In the genomic region with DNA sequence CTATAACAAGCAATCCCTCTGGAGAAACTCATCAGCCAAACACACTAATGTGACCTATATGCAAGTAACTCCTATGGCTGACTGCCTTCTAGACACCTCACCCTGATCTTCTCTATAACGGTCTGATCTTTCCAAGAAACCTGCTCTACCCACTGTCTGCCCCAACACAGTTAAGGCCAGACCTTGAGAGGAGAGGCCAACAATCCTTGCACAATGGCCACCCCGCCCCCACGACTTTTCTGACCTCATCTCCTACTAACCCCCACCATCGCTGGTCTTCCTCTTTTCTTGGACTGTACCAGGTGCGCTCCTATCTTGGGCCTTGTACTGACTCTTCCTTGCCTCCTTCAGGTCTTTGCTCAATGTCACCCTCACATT, we compare ENCODE assay signal across 1 cellular context.
A peak's percentile ranks its signal among the peaks of the same experiment; 100 is the strongest.
TF ChIP-seq lines count a peak whose summit lies in the region.

No MANE protein-coding gene starts in this region.

TF ChIP-seq in K562, 482 proteins besides CTCF, POLR2A, EP300 and RAD21 (continued from another document and continues in another):
- TF ChIP-seq, protein P1, sequence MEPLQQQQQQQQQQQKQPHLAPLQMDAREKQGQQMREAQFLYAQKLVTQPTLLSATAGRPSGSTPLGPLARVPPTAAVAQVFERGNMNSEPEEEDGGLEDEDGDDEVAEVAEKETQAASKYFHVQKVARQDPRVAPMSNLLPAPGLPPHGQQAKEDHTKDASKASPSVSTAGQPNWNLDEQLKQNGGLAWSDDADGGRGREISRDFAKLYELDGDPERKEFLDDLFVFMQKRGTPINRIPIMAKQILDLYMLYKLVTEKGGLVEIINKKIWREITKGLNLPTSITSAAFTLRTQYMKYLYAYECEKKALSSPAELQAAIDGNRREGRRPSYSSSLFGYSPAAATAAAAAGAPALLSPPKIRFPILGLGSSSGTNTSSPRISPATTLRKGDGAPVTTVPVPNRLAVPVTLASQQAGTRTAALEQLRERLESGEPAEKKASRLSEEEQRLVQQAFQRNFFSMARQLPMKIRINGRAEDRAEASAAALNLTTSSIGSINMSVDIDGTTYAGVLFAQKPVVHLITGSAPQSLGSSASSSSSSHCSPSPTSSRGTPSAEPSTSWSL (CRISPR knock-in tag; IDR thresholded peaks at IDR 0.05; ENCODE audit: borderline replicate concordance), result no peak
- TF ChIP-seq, protein P2, sequence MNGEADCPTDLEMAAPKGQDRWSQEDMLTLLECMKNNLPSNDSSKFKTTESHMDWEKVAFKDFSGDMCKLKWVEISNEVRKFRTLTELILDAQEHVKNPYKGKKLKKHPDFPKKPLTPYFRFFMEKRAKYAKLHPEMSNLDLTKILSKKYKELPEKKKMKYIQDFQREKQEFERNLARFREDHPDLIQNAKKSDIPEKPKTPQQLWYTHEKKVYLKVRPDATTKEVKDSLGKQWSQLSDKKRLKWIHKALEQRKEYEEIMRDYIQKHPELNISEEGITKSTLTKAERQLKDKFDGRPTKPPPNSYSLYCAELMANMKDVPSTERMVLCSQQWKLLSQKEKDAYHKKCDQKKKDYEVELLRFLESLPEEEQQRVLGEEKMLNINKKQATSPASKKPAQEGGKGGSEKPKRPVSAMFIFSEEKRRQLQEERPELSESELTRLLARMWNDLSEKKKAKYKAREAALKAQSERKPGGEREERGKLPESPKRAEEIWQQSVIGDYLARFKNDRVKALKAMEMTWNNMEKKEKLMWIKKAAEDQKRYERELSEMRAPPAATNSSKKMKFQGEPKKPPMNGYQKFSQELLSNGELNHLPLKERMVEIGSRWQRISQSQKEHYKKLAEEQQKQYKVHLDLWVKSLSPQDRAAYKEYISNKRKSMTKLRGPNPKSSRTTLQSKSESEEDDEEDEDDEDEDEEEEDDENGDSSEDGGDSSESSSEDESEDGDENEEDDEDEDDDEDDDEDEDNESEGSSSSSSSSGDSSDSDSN (IDR thresholded peaks at IDR 0.05; ENCODE audit: borderline replicate concordance in 1 of 2, low read depth in 2 of 2, low read length in 2 of 2), result no peak
- TF ChIP-seq NFIX (CRISPR knock-in tag; IDR thresholded peaks at IDR 0.05; ENCODE audit: low read depth), result no peak
- TF ChIP-seq YY1 (IDR thresholded peaks at IDR 0.05; ENCODE audit: borderline replicate concordance in 1 of 3, control insufficient read depth in 1 of 3, extremely low read depth in 1 of 3, insufficient read depth in 3 of 3, insufficient read length in 1 of 3, insufficient replicate concordance in 2 of 3, low read depth in 1 of 3, low read length in 2 of 3), result no peak
- TF ChIP-seq CREBBP (IDR thresholded peaks at IDR 0.05; ENCODE audit: low read depth, low read length), result peak; percentile 92
- no peak for TF ChIP-seq TCF3 (CRISPR knock-in tag; IDR thresholded peaks at IDR 0.05)
- TF ChIP-seq, protein P3, sequence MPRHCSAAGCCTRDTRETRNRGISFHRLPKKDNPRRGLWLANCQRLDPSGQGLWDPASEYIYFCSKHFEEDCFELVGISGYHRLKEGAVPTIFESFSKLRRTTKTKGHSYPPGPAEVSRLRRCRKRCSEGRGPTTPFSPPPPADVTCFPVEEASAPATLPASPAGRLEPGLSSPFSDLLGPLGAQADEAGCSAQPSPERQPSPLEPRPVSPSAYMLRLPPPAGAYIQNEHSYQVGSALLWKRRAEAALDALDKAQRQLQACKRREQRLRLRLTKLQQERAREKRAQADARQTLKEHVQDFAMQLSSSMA (CRISPR knock-in tag; IDR thresholded peaks at IDR 0.05), result no peak
- TF ChIP-seq THRAP3 (IDR thresholded peaks at IDR 0.05; ENCODE audit: borderline replicate concordance), result no peak
- TF ChIP-seq, protein P4, sequence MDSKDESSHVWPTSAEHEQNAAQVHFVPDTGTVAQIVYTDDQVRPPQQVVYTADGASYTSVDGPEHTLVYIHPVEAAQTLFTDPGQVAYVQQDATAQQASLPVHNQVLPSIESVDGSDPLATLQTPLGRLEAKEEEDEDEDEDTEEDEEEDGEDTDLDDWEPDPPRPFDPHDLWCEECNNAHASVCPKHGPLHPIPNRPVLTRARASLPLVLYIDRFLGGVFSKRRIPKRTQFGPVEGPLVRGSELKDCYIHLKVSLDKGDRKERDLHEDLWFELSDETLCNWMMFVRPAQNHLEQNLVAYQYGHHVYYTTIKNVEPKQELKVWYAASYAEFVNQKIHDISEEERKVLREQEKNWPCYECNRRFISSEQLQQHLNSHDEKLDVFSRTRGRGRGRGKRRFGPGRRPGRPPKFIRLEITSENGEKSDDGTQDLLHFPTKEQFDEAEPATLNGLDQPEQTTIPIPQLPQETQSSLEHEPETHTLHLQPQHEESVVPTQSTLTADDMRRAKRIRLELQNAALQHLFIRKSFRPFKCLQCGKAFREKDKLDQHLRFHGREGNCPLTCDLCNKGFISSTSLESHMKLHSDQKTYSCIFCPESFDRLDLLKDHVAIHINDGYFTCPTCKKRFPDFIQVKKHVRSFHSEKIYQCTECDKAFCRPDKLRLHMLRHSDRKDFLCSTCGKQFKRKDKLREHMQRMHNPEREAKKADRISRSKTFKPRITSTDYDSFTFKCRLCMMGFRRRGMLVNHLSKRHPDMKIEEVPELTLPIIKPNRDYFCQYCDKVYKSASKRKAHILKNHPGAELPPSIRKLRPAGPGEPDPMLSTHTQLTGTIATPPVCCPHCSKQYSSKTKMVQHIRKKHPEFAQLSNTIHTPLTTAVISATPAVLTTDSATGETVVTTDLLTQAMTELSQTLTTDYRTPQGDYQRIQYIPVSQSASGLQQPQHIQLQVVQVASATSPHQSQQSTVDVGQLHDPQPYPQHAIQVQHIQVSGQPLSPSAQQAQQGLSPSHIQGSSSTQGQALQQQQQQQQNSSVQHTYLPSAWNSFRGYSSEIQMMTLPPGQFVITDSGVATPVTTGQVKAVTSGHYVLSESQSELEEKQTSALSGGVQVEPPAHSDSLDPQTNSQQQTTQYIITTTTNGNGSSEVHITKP (IDR thresholded peaks at IDR 0.05; ENCODE audit: partially characterized antibody), result no peak
- TF ChIP-seq ZBTB1 (CRISPR knock-in tag; IDR thresholded peaks at IDR 0.05; ENCODE audit: borderline replicate concordance, low read depth), result no peak
- no peak for TF ChIP-seq RFX7 (CRISPR knock-in tag; IDR thresholded peaks at IDR 0.05)
- no peak for TF ChIP-seq SAFB2 (IDR thresholded peaks at IDR 0.05; ENCODE audit: borderline replicate concordance, low read depth, low read length, severe bottlenecking)
- TF ChIP-seq, protein P5, sequence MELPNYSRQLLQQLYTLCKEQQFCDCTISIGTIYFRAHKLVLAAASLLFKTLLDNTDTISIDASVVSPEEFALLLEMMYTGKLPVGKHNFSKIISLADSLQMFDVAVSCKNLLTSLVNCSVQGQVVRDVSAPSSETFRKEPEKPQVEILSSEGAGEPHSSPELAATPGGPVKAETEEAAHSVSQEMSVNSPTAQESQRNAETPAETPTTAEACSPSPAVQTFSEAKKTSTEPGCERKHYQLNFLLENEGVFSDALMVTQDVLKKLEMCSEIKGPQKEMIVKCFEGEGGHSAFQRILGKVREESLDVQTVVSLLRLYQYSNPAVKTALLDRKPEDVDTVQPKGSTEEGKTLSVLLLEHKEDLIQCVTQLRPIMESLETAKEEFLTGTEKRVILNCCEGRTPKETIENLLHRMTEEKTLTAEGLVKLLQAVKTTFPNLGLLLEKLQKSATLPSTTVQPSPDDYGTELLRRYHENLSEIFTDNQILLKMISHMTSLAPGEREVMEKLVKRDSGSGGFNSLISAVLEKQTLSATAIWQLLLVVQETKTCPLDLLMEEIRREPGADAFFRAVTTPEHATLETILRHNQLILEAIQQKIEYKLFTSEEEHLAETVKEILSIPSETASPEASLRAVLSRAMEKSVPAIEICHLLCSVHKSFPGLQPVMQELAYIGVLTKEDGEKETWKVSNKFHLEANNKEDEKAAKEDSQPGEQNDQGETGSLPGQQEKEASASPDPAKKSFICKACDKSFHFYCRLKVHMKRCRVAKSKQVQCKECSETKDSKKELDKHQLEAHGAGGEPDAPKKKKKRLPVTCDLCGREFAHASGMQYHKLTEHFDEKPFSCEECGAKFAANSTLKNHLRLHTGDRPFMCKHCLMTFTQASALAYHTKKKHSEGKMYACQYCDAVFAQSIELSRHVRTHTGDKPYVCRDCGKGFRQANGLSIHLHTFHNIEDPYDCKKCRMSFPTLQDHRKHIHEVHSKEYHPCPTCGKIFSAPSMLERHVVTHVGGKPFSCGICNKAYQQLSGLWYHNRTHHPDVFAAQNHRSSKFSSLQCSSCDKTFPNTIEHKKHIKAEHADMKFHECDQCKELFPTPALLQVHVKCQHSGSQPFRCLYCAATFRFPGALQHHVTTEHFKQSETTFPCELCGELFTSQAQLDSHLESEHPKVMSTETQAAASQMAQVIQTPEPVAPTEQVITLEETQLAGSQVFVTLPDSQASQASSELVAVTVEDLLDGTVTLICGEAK (IDR thresholded peaks at IDR 0.05), result peak; percentile 66; the same call in 1 of the 2 replicates
- TF ChIP-seq, protein P5 (CRISPR knock-in tag; IDR thresholded peaks at IDR 0.05), result no peak
- TF ChIP-seq FOSL1 (tag; conservative IDR thresholded peaks at IDR 0.05), result peak; percentile 59
- TF ChIP-seq, protein P6, sequence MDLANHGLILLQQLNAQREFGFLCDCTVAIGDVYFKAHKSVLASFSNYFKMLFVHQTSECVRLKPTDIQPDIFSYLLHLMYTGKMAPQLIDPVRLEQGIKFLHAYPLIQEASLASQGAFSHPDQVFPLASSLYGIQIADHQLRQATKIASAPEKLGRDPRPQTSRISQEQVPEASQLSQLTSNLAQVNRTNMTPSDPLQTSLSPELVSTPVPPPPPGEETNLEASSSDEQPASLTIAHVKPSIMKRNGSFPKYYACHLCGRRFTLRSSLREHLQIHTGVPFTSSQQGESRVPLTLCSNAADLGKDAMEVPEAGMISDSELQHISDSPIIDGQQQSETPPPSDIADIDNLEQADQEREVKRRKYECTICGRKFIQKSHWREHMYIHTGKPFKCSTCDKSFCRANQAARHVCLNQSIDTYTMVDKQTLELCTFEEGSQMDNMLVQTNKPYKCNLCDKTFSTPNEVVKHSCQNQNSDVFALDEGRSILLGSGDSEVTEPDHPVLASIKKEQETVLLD (IDR thresholded peaks at IDR 0.05), result no peak
- no peak for TF ChIP-seq ZNF699 (CRISPR knock-in tag; IDR thresholded peaks at IDR 0.05; ENCODE audit: insufficient replicate concordance)
- TF ChIP-seq ZBTB8A (IDR thresholded peaks at IDR 0.05; ENCODE audit: partially characterized antibody), result no peak
- TF ChIP-seq, protein P7, sequence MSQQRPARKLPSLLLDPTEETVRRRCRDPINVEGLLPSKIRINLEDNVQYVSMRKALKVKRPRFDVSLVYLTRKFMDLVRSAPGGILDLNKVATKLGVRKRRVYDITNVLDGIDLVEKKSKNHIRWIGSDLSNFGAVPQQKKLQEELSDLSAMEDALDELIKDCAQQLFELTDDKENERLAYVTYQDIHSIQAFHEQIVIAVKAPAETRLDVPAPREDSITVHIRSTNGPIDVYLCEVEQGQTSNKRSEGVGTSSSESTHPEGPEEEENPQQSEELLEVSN (IDR thresholded peaks at IDR 0.05; ENCODE audit: borderline replicate concordance in 1 of 2, extremely low read depth in 1 of 2, insufficient read depth in 1 of 2, insufficient read length in 1 of 2, low read depth in 1 of 2, low read length in 1 of 2, poor library complexity in 1 of 2, severe bottlenecking in 1 of 2), result no peak
- 0 out of 2 replicates have a peak, but pooled peaks have one; percentile 58 for TF ChIP-seq MIER1 (IDR thresholded peaks at IDR 0.05; ENCODE audit: low read depth)
- TF ChIP-seq, protein P8, sequence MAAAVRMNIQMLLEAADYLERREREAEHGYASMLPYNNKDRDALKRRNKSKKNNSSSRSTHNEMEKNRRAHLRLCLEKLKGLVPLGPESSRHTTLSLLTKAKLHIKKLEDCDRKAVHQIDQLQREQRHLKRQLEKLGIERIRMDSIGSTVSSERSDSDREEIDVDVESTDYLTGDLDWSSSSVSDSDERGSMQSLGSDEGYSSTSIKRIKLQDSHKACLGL (CRISPR knock-in tag; IDR thresholded peaks at IDR 0.05; ENCODE audit: borderline replicate concordance, poor library complexity, severe bottlenecking), result no peak
- TF ChIP-seq PHF20 (IDR thresholded peaks at IDR 0.05; ENCODE audit: partially characterized antibody), result no peak
- TF ChIP-seq DDX20 (tag; IDR thresholded peaks at IDR 0.05; ENCODE audit: low read depth), result no peak
- TF ChIP-seq FOXA3 (CRISPR knock-in tag; conservative IDR thresholded peaks at IDR 0.05 in 1 of 2, IDR thresholded peaks at IDR 0.05 in 1 of 2), result no peak
- TF ChIP-seq NFXL1 (CRISPR knock-in tag; IDR thresholded peaks at IDR 0.05), result no peak
- TF ChIP-seq ZSCAN29 (IDR thresholded peaks at IDR 0.05), result no peak
- no peak for TF ChIP-seq ZNF431 (CRISPR knock-in tag; IDR thresholded peaks at IDR 0.05)
- TF ChIP-seq ZNF717 (CRISPR knock-in tag; IDR thresholded peaks at IDR 0.05), result no peak
- TF ChIP-seq, protein P9, sequence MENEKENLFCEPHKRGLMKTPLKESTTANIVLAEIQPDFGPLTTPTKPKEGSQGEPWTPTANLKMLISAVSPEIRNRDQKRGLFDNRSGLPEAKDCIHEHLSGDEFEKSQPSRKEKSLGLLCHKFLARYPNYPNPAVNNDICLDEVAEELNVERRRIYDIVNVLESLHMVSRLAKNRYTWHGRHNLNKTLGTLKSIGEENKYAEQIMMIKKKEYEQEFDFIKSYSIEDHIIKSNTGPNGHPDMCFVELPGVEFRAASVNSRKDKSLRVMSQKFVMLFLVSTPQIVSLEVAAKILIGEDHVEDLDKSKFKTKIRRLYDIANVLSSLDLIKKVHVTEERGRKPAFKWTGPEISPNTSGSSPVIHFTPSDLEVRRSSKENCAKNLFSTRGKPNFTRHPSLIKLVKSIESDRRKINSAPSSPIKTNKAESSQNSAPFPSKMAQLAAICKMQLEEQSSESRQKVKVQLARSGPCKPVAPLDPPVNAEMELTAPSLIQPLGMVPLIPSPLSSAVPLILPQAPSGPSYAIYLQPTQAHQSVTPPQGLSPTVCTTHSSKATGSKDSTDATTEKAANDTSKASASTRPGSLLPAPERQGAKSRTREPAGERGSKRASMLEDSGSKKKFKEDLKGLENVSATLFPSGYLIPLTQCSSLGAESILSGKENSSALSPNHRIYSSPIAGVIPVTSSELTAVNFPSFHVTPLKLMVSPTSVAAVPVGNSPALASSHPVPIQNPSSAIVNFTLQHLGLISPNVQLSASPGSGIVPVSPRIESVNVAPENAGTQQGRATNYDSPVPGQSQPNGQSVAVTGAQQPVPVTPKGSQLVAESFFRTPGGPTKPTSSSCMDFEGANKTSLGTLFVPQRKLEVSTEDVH (IDR thresholded peaks at IDR 0.05; ENCODE audit: low read depth, partially characterized antibody), result peak; percentile 81
